ENCODE assay signal across 14 cellular contexts in the genomic region with DNA sequence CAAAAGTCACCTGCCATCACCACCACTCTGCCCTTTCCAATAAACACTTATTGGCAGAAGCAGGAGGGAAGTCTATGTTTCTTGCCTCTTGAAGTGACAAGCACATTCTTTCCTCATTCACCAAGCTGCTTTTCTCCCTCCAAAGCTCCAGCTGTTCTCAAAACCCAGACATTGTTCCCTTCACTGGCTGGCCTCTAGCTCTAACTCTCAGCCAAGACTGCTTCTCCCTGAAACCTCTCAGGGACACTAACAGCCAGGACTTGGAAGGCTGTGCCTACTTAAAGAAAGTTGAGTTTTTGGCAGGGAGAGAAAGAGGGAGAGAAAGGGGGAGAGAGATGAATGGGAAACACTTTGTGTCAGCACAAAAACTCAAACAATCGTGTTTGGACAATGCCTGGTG.
DNase-seq lines count a peak whose midpoint lies in the region; ATAC-seq and TF ChIP-seq lines count a peak whose summit lies in the region.
"Had no signal": no experiment of that assay in that cellular context is flagged by ENCODE, and none has a peak within 500 bp of the region (broad histone marks: within the 10 kb centered on the region; RNA-seq: fewer than 3 reads in every experiment).

No MANE protein-coding gene starts in this region.

- no peaks in the 10 kb centered on the region for H3K36me3 ChIP-seq in left ventricle myocardium inferior
- no peaks in the 10 kb centered on the region for H3K36me3 ChIP-seq in ovary
- H3K36me3 ChIP-seq: colonic mucosa, WERI-Rb-1 had no signal

- H3K9me3 Mint-ChIP-seq in brain: peaks cover 0 to 2% (median 0%) of the 10 kb centered on the region in 5 experiments
- H3K9me3 Mint-ChIP-seq in activated T-helper 17 cell treated with anti-CD3 and anti-CD28 coated beads, Interleukin-2, amount 50 U/mL, for 72 hours: no peaks in the 10 kb centered on the region
- H3K9me3 Mint-ChIP-seq in Calu3 (ENCODE audit: low read depth, unreplicated experiment): no peaks in the 10 kb centered on the region

- TF ChIP-seq CTCF in AG10803 (conservative IDR thresholded peaks at IDR 0.05; ENCODE audit: low read length): no peak
- no peak for TF ChIP-seq CTCF in brain (conservative IDR thresholded peaks at IDR 0.05)
- no peak for TF ChIP-seq CTCF in left ventricle myocardium inferior (IDR thresholded peaks at IDR 0.05; ENCODE audit: borderline replicate concordance)
- TF ChIP-seq CTCF in ovary (IDR thresholded peaks at IDR 0.05): no peak
- no peak for TF ChIP-seq CTCF in Calu3 (IDR thresholded peaks at IDR 0.05; ENCODE audit: unreplicated experiment)

- H3K4me3 Mint-ChIP-seq in brain (peak overlapping the region in 1 of 5 experiments; percentile 22), Calu3 (ENCODE audit: low read depth, unreplicated experiment) (no peak overlapping the region)
- no peak overlapping the region for H3K4me3 Mint-ChIP-seq in activated T-helper 17 cell treated with anti-CD3 and anti-CD28 coated beads, Interleukin-2, amount 50 U/mL, for 72 hours
- H3K4me3 Mint-ChIP-seq: activated naive CD8-positive, alpha-beta T cell had no signal

- no peaks in the 10 kb centered on the region for H3K27me3 Mint-ChIP-seq in brain
- peaks cover 5% of the 10 kb centered on the region for H3K27me3 Mint-ChIP-seq in activated T-helper 17 cell treated with anti-CD3 and anti-CD28 coated beads, Interleukin-2, amount 50 U/mL, for 72 hours
- H3K27me3 Mint-ChIP-seq in Calu3 (ENCODE audit: unreplicated experiment): no peaks in the 10 kb centered on the region

- TF ChIP-seq POLR2A in ovary (IDR thresholded peaks at IDR 0.05): no peak

- CTCF ChIA-PET in Calu3 (lab: Charles Lee): no interaction called here

- H3K4me1 ChIP-seq in left ventricle myocardium inferior (no peaks in the 10 kb centered on the region), ovary (ENCODE audit: insufficient read depth) (no peaks in the 10 kb centered on the region)
- H3K4me1 ChIP-seq: colonic mucosa had no signal

- intact Hi-C loops in left ventricle myocardium inferior (cut with micrococcal nuclease) (no loop called here), ovary (cut with DNase I) (no loop called here), Calu3 (cut with micrococcal nuclease; ENCODE audit: unreplicated experiment) (no loop called here)

- no TSS peak for BruUV-seq in Calu3 (replicated peaks; lab: Mats Ljungman, UMichigan)

- WGBS in ovary, 3 donors: 0 to 8% (median 7%) methylated on average over 1 of the region's 1 CpG

- H3K36me3 Mint-ChIP-seq in brain (no peaks in the 10 kb centered on the region), Calu3 (ENCODE audit: insufficient read depth, unreplicated experiment) (no peaks in the 10 kb centered on the region)
- H3K36me3 Mint-ChIP-seq in activated T-helper 17 cell treated with anti-CD3 and anti-CD28 coated beads, Interleukin-2, amount 50 U/mL, for 72 hours (ENCODE audit: low read depth): no peaks in the 10 kb centered on the region
- H3K36me3 Mint-ChIP-seq: activated naive CD8-positive, alpha-beta T cell had no signal

- no peaks in the 10 kb centered on the region for H3K27me3 ChIP-seq in left ventricle myocardium inferior (ENCODE audit: low read depth)
- H3K27me3 ChIP-seq in ovary: no peaks in the 10 kb centered on the region
- H3K27me3 ChIP-seq: colonic mucosa, foreskin keratinocyte had no signal

- ATAC-seq in activated T-helper 17 cell treated with anti-CD3 and anti-CD28 coated beads, Interleukin-2, amount 50 U/mL, for 72 hours (replicated peaks): no peak
- ATAC-seq: foreskin keratinocyte had no signal

- DNase-seq in AG10803 (ENCODE audit: low read depth): peak; percentile 35
- no peak for DNase-seq in left ventricle myocardium inferior
- DNase-seq in ovary: peak in 3 of 5 donors; percentile 15 to 20 (median 19)
- no peak for DNase-seq in HK-2 (ENCODE audit: unreplicated experiment)
- DNase-seq in T-helper 2 cell: no peak
- no peak for DNase-seq in Calu3
- DNase-seq: colonic mucosa, foreskin keratinocyte, NCI-H2171 treated with DMSO at 0.1 percent for 48 hours, WERI-Rb-1 had no signal

- H3K4me3 ChIP-seq in AG10803 (ENCODE audit: low read length) (no peak overlapping the region), left ventricle myocardium inferior (no peak overlapping the region), ovary (no peak overlapping the region)
- H3K4me3 ChIP-seq: colonic mucosa, smooth muscle cell had no signal

- TF ChIP-seq EP300 in ovary (IDR thresholded peaks at IDR 0.05): no peak

- H3K9me3 ChIP-seq in left ventricle myocardium inferior (replicated peaks) (no peaks in the 10 kb centered on the region), ovary (no peaks in the 10 kb centered on the region)
- H3K9me3 ChIP-seq: colonic mucosa had no signal

- H3K4me1 Mint-ChIP-seq in brain (peaks cover 23% of the 10 kb centered on the region), Calu3 (ENCODE audit: low read depth, unreplicated experiment) (no peaks in the 10 kb centered on the region)
- no peaks in the 10 kb centered on the region for H3K4me1 Mint-ChIP-seq in activated T-helper 17 cell treated with anti-CD3 and anti-CD28 coated beads, Interleukin-2, amount 50 U/mL, for 72 hours

- peak overlapping the region in 4 of 5 experiments; percentile 5 to 71 (median 58) for H3K27ac Mint-ChIP-seq in brain
- H3K27ac Mint-ChIP-seq in activated T-helper 17 cell treated with anti-CD3 and anti-CD28 coated beads, Interleukin-2, amount 50 U/mL, for 72 hours: no peak overlapping the region
- no peak overlapping the region for H3K27ac Mint-ChIP-seq in Calu3 (ENCODE audit: unreplicated experiment)
- H3K27ac Mint-ChIP-seq: activated naive CD8-positive, alpha-beta T cell had no signal

- H3K27ac ChIP-seq in left ventricle myocardium inferior (replicated peaks): peak overlapping the region; percentile 34
- no peak overlapping the region for H3K27ac ChIP-seq in ovary
- H3K27ac ChIP-seq: colonic mucosa, foreskin keratinocyte, WERI-Rb-1 had no signal

Comparison
In these comparisons a context has a peak if more than half of its experiments do, and no peak if none do; other contexts are left out.
1. DNase-seq: peak in AG10803 (single experiment) and ovary (3 of 5); none in left ventricle myocardium inferior (single experiment), HK-2 (single experiment), T-helper 2 cell (0 of 5) and Calu3 (single experiment).
2. H3K27ac Mint-ChIP-seq: peak in brain (4 of 5); none in activated T-helper 17 cell treated with anti-CD3 and anti-CD28 coated beads, Interleukin-2, amount 50 U/mL, for 72 hours (single experiment) and Calu3 (single experiment).